ENCODE assay signal across 20 cellular contexts in genomic region chr13:66117573-66117972, GRCh38.
A peak's percentile ranks its signal among the peaks of the same experiment; 100 is the strongest.
DNase-seq lines count a peak whose midpoint lies in the region; ATAC-seq, FAIRE-seq and TF ChIP-seq lines count a peak whose summit lies in the region.
"Had no signal": no experiment of that assay in that cellular context is flagged by ENCODE, and none has a peak within 500 bp of the region (broad histone marks: within the 10 kb centered on the region; RNA-seq: fewer than 3 reads in every experiment).

No MANE protein-coding gene starts in this region.

- POLR2A ChIA-PET in GM12878 (lab: Charles Lee), result no interaction called here

- intact Hi-C loops in GM12878 (cut with micrococcal nuclease; ENCODE audit: unreplicated experiment), result no loop called here

- FAIRE-seq in GM12878 (lab: Jason Lieb, UNC), result peak; percentile 13
- peak; percentile 36 for FAIRE-seq in small intestine (lab: Jason Lieb, UNC)
- FAIRE-seq: D721Med, GM19239, H1 had no signal

- no peak overlapping the region for H3K27ac ChIP-seq in GM12878 (ENCODE audit: control insufficient read depth, insufficient read depth)
- no peak overlapping the region for H3K27ac ChIP-seq in small intestine (ENCODE audit: low read depth in 1 of 2, low read length in 1 of 2)
- H3K27ac ChIP-seq: BLaER1, C4-2B, GM23248 had no signal

- H3K36me3 ChIP-seq in GM12878 (ENCODE audit: control insufficient read depth in 2 of 2, insufficient read depth in 2 of 2, low read length in 1 of 2) (no peaks in the 10 kb centered on the region), small intestine (ENCODE audit: control insufficient read depth in 2 of 2, insufficient read depth in 2 of 2, low read length in 2 of 2) (no peaks in the 10 kb centered on the region)
- H3K36me3 ChIP-seq: BLaER1 had no signal

- H3K4me2 ChIP-seq in GM12878 (ENCODE audit: control insufficient read depth, insufficient read depth), result no peak overlapping the region
- H3K4me2 ChIP-seq: BLaER1 had no signal

- no peak overlapping the region for H2AFZ ChIP-seq in GM12878 (ENCODE audit: control insufficient read depth, low read depth, low read length)
- H2AFZ ChIP-seq: GM23248 had no signal

- no peak for TF ChIP-seq CTCF in GM12878 (IDR thresholded peaks at IDR 0.05 in 2 of 3, conservative IDR thresholded peaks at IDR 0.05 in 1 of 3; ENCODE audit: control insufficient read depth in 2 of 3, extremely low read depth in 1 of 3, insufficient read depth in 1 of 3, low read depth in 3 of 3, low read length in 3 of 3)

- SMC1A ChIA-PET in GM12878 (lab: Charles Lee; ENCODE audit: uncharacterized antibody, unreplicated experiment), result interaction anchor here (1.2 kb wide), 1 partner anchor 21 kb away, joined by 3 read pairs; no protein-coding TSS in a partner anchor

- CTCF ChIA-PET in GM12878 (lab: Yijun Ruan, JAX), result no interaction called here

- in situ Hi-C loops in GM12878 (cut with MboI), result no loop called here

- no peaks in the 10 kb centered on the region for H3K79me2 ChIP-seq in GM12878 (ENCODE audit: control insufficient read depth, insufficient read depth, low read length)

- no peaks in the 10 kb centered on the region for H3K4me1 ChIP-seq in GM12878 (ENCODE audit: control insufficient read depth, insufficient read depth, low read length)
- no peaks in the 10 kb centered on the region for H3K4me1 ChIP-seq in small intestine (ENCODE audit: control insufficient read depth in 2 of 2, insufficient read depth in 1 of 2, low read depth in 1 of 2, low read length in 1 of 2)
- H3K4me1 ChIP-seq: BLaER1 had no signal

- no peaks in the 10 kb centered on the region for H3K9me3 ChIP-seq in GM12878 (replicated peaks; ENCODE audit: control insufficient read depth, insufficient read depth, low read length)
- no peaks in the 10 kb centered on the region for H3K9me3 ChIP-seq in small intestine (ENCODE audit: control insufficient read depth, low read depth)
- H3K9me3 ChIP-seq: BLaER1 had no signal

- 42% methylated on average over 4 of the region's 4 CpGs for WGBS in GM12878 (ENCODE audit: insufficient coverage, insufficient replicate concordance, low lambda C conversion rate, missing lambda C conversion rate)
- WGBS in small intestine, 3 donors, result 77 to 82% (median 79%) methylated on average over 4 of the region's 4 CpGs

- H3K27me3 ChIP-seq in GM12878 (replicated peaks in 1 of 2; ENCODE audit: control insufficient read depth in 2 of 2, insufficient read depth in 2 of 2, low read length in 1 of 2) (no peaks in the 10 kb centered on the region), small intestine (ENCODE audit: control insufficient read depth in 2 of 2, insufficient read depth in 2 of 2, low read length in 2 of 2) (no peaks in the 10 kb centered on the region)
- H3K27me3 ChIP-seq: BLaER1 had no signal

- TF ChIP-seq EP300 in GM12878 (IDR thresholded peaks at IDR 0.05; ENCODE audit: borderline replicate concordance in 1 of 2, control insufficient read depth in 1 of 2, low read depth in 2 of 2, low read length in 2 of 2), result no peak

- TF ChIP-seq POLR2A in GM12878 (IDR thresholded peaks at IDR 0.05; ENCODE audit: low read depth, low read length), result no peak

- TF ChIP-seq RAD21 in GM12878 (IDR thresholded peaks at IDR 0.05; ENCODE audit: insufficient read depth, low read depth, low read length), result no peak

- H4K20me1 ChIP-seq in GM12878 (ENCODE audit: control insufficient read depth, insufficient read depth), result no peaks in the 10 kb centered on the region
- H4K20me1 ChIP-seq: BLaER1 had no signal

- no peak for ATAC-seq in GM12878
- no peak for ATAC-seq in HG02852 (IDR thresholded peaks at IDR 0.05; ENCODE audit: unreplicated experiment)

- H3K4me3 ChIP-seq in GM12878 (no peak overlapping the region), small intestine (ENCODE audit: low read depth in 1 of 2, low read length in 2 of 2) (no peak overlapping the region)
- H3K4me3 ChIP-seq: BLaER1, GM23248 had no signal

- RAD21 ChIA-PET in GM12878 (lab: Charles Lee; ENCODE audit: unreplicated experiment), result no interaction called here

- no peak overlapping the region for H3K9ac ChIP-seq in GM12878 (ENCODE audit: control insufficient read depth, insufficient read depth, low read length)
- H3K9ac ChIP-seq: BLaER1, GM23248 had no signal

- peak; percentile 5 for DNase-seq in A172 (ENCODE audit: low spot score)
- DNase-seq in DMS53 treated with DMSO at 0.1 percent for 48 hours (lab: John Stamatoyannopoulos, UW; ENCODE audit: unreplicated experiment), result peak; percentile 8
- DNase-seq in GM12878 (ENCODE audit: low read depth, low spot score), result no peak
- DNase-seq in small intestine, result no peak
- no peak for DNase-seq in CD1c-positive myeloid dendritic cell (ENCODE audit: extremely low spot score)
- DNase-seq in activated effector memory CD4-positive, alpha-beta T cell treated with Interleukin-2 at 50 U/mL for 16 hours, result no peak
- DNase-seq: 8988T; CD4-positive, alpha-beta T cell; CD8-positive, alpha-beta memory T cell; DMS 273 treated with DMSO at 0.1 percent for 48 hours; DND-41; GM23248; H7; HCEC 1CT had no signal

- BruUV-seq in GM12878 (replicated peaks; lab: Mats Ljungman, UMichigan), result no TSS peak

TF ChIP-seq in GM12878, 131 proteins besides CTCF, POLR2A, EP300 and RAD21:
- TF ChIP-seq CBX5 (IDR thresholded peaks at IDR 0.05; ENCODE audit: low read depth) (no peak), PKNOX1 (IDR thresholded peaks at IDR 0.05) (peak; percentile 13; the same call in 1 of the 2 replicates), E2F8 (IDR thresholded peaks at IDR 0.05; ENCODE audit: low read depth, partially characterized antibody) (no peak), POLR2AphosphoS5 (IDR thresholded peaks at IDR 0.05; ENCODE audit: low read length) (no peak), TAF1 (IDR thresholded peaks at IDR 0.05; ENCODE audit: borderline replicate concordance, low read depth, low read length) (no peak)

Comparison
In these comparisons a context has a peak if more than half of its experiments do, and no peak if none do; other contexts are left out.
1. DNase-seq: peak in A172 (single experiment) and DMS53 treated with DMSO at 0.1 percent for 48 hours (single experiment); none in GM12878 (single experiment), small intestine (single experiment), CD1c-positive myeloid dendritic cell (single experiment) and activated effector memory CD4-positive, alpha-beta T cell treated with Interleukin-2 at 50 U/mL for 16 hours (single experiment).